In the genomic region with DNA sequence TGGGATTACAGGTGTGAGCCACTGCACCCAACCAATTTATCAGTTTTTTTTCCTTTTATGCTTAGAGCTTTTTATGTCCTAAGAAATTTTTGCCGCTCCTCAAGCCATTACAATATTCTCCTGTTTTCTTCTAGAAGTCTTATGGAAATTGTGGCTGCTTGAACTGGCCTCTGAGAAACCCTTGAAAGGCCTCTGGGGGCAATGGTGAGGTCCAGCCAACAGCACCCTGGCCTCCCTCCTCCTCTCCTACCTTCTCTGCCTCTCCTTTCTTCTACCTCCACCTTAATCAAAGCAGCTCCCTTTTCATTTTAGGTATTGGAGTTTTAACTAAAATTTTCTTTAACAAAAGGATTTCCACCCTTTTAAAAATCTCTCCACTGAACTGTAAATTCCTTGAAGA, we compare ENCODE assay signal across 18 cellular contexts. TPM values are rescaled to one million over a fixed set of nuclear protein-coding genes. Genes with fewer than 3 reads are reported as not detected.
DNase-seq lines count a peak whose midpoint lies in the region; ATAC-seq and TF ChIP-seq lines count a peak whose summit lies in the region.
"Had no signal": no experiment of that assay in that cellular context is flagged by ENCODE, and none has a peak within 500 bp of the region (broad histone marks: within the 10 kb centered on the region; RNA-seq: fewer than 3 reads in every experiment).

No MANE protein-coding gene starts in this region.

- H3K9me3 ChIP-seq in left ventricle myocardium inferior (replicated peaks) (no peaks in the 10 kb centered on the region), right atrium auricular region (no peaks in the 10 kb centered on the region)
- no peaks in the 10 kb centered on the region for H3K9me3 ChIP-seq in CD8-positive, alpha-beta T cell (ENCODE audit: low read length)
- H3K9me3 ChIP-seq: HAP-1, Peyer's patch had no signal

- H3K4me1 Mint-ChIP-seq in central memory CD8-positive, alpha-beta T cell: peaks cover 26% of the 10 kb centered on the region
- H3K4me1 Mint-ChIP-seq in stimulated activated effector memory CD8-positive, alpha-beta T cell treated with anti-CD3 and anti-CD28 coated beads, Interleukin-12 subunit alpha, Interleukin-12 subunit beta, amount 100 ng/mL, for 72 hours: peaks cover 77% of the 10 kb centered on the region
- peaks cover 24% of the 10 kb centered on the region for H3K4me1 Mint-ChIP-seq in CD8-positive, alpha-beta T cell (ENCODE audit: low read depth)

- H3K4me1 ChIP-seq in left ventricle myocardium inferior (peaks cover 60% of the 10 kb centered on the region), right atrium auricular region (peaks cover 0 to 22% of the 10 kb centered on the region in 2 donors)
- H3K4me1 ChIP-seq in CD8-positive, alpha-beta T cell (ENCODE audit: insufficient read depth, low read length): peaks cover 13% of the 10 kb centered on the region
- H3K4me1 ChIP-seq: HAP-1 had no signal

- no peaks in the 10 kb centered on the region for H3K27me3 ChIP-seq in left ventricle myocardium inferior (ENCODE audit: low read depth)
- H3K27me3 ChIP-seq in right atrium auricular region: no peaks in the 10 kb centered on the region
- H3K27me3 ChIP-seq in CD8-positive, alpha-beta T cell (ENCODE audit: insufficient read depth, low read length): no peaks in the 10 kb centered on the region
- H3K27me3 ChIP-seq: Peyer's patch had no signal

- H3K27ac ChIP-seq in left ventricle myocardium inferior (replicated peaks) (peak overlapping the region; percentile 10), right atrium auricular region (no peak overlapping the region)
- H3K27ac ChIP-seq in CD8-positive, alpha-beta T cell (ENCODE audit: low read depth, low read length): no peak overlapping the region
- H3K27ac ChIP-seq: Peyer's patch had no signal

- TF ChIP-seq CTCF in left ventricle myocardium inferior (IDR thresholded peaks at IDR 0.05; ENCODE audit: borderline replicate concordance) (no peak), right atrium auricular region (IDR thresholded peaks at IDR 0.05) (no peak)
- TF ChIP-seq CTCF in CD8-positive, alpha-beta T cell (IDR thresholded peaks at IDR 0.05): no peak

- H3K36me3 Mint-ChIP-seq in central memory CD8-positive, alpha-beta T cell (ENCODE audit: insufficient read depth): peaks cover 1% of the 10 kb centered on the region
- peaks cover 10% of the 10 kb centered on the region for H3K36me3 Mint-ChIP-seq in stimulated activated effector memory CD8-positive, alpha-beta T cell treated with anti-CD3 and anti-CD28 coated beads, Interleukin-12 subunit alpha, Interleukin-12 subunit beta, amount 100 ng/mL, for 72 hours
- no peaks in the 10 kb centered on the region for H3K36me3 Mint-ChIP-seq in CD8-positive, alpha-beta T cell

- no peaks in the 10 kb centered on the region for H3K36me3 ChIP-seq in left ventricle myocardium inferior
- no peaks in the 10 kb centered on the region for H3K36me3 ChIP-seq in right atrium auricular region
- no peaks in the 10 kb centered on the region for H3K36me3 ChIP-seq in CD8-positive, alpha-beta T cell (ENCODE audit: insufficient read depth, low read length)
- H3K36me3 ChIP-seq: HAP-1, Peyer's patch had no signal

- H3K27me3 Mint-ChIP-seq in central memory CD8-positive, alpha-beta T cell: peaks cover 14% of the 10 kb centered on the region
- H3K27me3 Mint-ChIP-seq in CD8-positive, alpha-beta T cell (ENCODE audit: low read depth): peaks cover 9% of the 10 kb centered on the region

- H3K4me3 ChIP-seq in left ventricle myocardium inferior (no peak overlapping the region), right atrium auricular region (no peak overlapping the region)
- H3K4me3 ChIP-seq in CD8-positive, alpha-beta T cell (ENCODE audit: low read depth, low read length): no peak overlapping the region
- H3K4me3 ChIP-seq: HAP-1, Peyer's patch had no signal

- no peak for ATAC-seq in central memory CD8-positive, alpha-beta T cell (replicated peaks; ENCODE audit: extremely low read depth, poor library complexity, severe bottlenecking)
- ATAC-seq in stimulated activated effector memory CD8-positive, alpha-beta T cell treated with anti-CD3 and anti-CD28 coated beads, Interleukin-12 subunit alpha, Interleukin-12 subunit beta, amount 100 ng/mL, for 72 hours: no peak
- ATAC-seq in CD8-positive, alpha-beta T cell: no peak
- ATAC-seq: Right ventricle myocardium inferior had no signal

- no peak overlapping the region for H3K4me3 Mint-ChIP-seq in central memory CD8-positive, alpha-beta T cell
- H3K4me3 Mint-ChIP-seq in stimulated activated effector memory CD8-positive, alpha-beta T cell treated with anti-CD3 and anti-CD28 coated beads, Interleukin-12 subunit alpha, Interleukin-12 subunit beta, amount 100 ng/mL, for 72 hours: no peak overlapping the region
- no peak overlapping the region for H3K4me3 Mint-ChIP-seq in CD8-positive, alpha-beta T cell

- intact Hi-C loops in left ventricle myocardium inferior (cut with micrococcal nuclease): no loop called here
- intact Hi-C loops in CD8-positive, alpha-beta T cell (cut with DNase I, micrococcal nuclease): no loop called here

- DNase-seq in left ventricle myocardium inferior: no peak
- DNase-seq in right atrium auricular region (ENCODE audit: low spot score): no peak
- DNase-seq in NCI-H69 (lab: John Stamatoyannopoulos, UW): peak; percentile 21
- DNase-seq in central memory CD8-positive, alpha-beta T cell (ENCODE audit: low spot score in 2 of 2): no peak
- no peak for DNase-seq in stimulated activated effector memory CD8-positive, alpha-beta T cell treated with anti-CD3 and anti-CD28 coated beads, Interleukin-12 subunit alpha, Interleukin-12 subunit beta, amount 100 ng/mL, for 72 hours (ENCODE audit: low spot score in 2 of 2)
- DNase-seq in CD8-positive, alpha-beta T cell: no peak
- DNase-seq in SHP77 (lab: John Stamatoyannopoulos, UW): no peak
- no peak for DNase-seq in RPMI8226
- DNase-seq: DMS79, NCI-H1436 treated with DMSO at 0.1 percent for 48 hours, NCI-H1930, NCI-H510A, NCI-H774, Peyer's patch had no signal

- POLR2A ChIA-PET in CD8-positive, alpha-beta T cell (lab: Charles Lee): no interaction called here

- CTCF ChIA-PET in CD8-positive, alpha-beta T cell (lab: Charles Lee): interaction anchor here (0.8 kb wide), 1 partner anchor 34 kb away, joined by 3 read pairs; no protein-coding TSS in a partner anchor

- H3K9me3 Mint-ChIP-seq in central memory CD8-positive, alpha-beta T cell: no peaks in the 10 kb centered on the region
- no peaks in the 10 kb centered on the region for H3K9me3 Mint-ChIP-seq in stimulated activated effector memory CD8-positive, alpha-beta T cell treated with anti-CD3 and anti-CD28 coated beads, Interleukin-12 subunit alpha, Interleukin-12 subunit beta, amount 100 ng/mL, for 72 hours
- H3K9me3 Mint-ChIP-seq in CD8-positive, alpha-beta T cell: no peaks in the 10 kb centered on the region

- peak overlapping the region; percentile 50 for H3K27ac Mint-ChIP-seq in central memory CD8-positive, alpha-beta T cell (ENCODE audit: low read depth)
- peak overlapping the region; percentile 68 for H3K27ac Mint-ChIP-seq in stimulated activated effector memory CD8-positive, alpha-beta T cell treated with anti-CD3 and anti-CD28 coated beads, Interleukin-12 subunit alpha, Interleukin-12 subunit beta, amount 100 ng/mL, for 72 hours
- H3K27ac Mint-ChIP-seq in CD8-positive, alpha-beta T cell: no peak overlapping the region

RNA-seq across cellular contexts. Expression of gene RGS16, which starts 24.5 kb away (rescaled TPM):
- total RNA-seq in left ventricle myocardium inferior (0.88 TPM), right atrium auricular region (1 to 10 TPM; 1.4 to 2.2 TPM)
- total RNA-seq in CD8-positive, alpha-beta T cell: 10 to 100 TPM; 11.6 to 12.0 TPM
- total RNA-seq: LHCN-M2 had no signal

RNA-seq across cellular contexts. Expression of gene RNASEL, which starts 39.6 kb away (rescaled TPM):
- total RNA-seq in left ventricle myocardium inferior: 3.5 TPM
- 1 to 10 TPM; 2.0 to 4.5 TPM for total RNA-seq in right atrium auricular region
- total RNA-seq in CD8-positive, alpha-beta T cell: 1 to 10 TPM; 1.5 to 1.7 TPM

RNA-seq across cellular contexts. Expression of gene RGS8, which starts 55.7 kb away (rescaled TPM):
- total RNA-seq in left ventricle myocardium inferior (0.05 TPM), right atrium auricular region (under 1 TPM in 1 of 2 donors, not detected in 1; 0.31 TPM)
- not detected for total RNA-seq in CD8-positive, alpha-beta T cell
- total RNA-seq: LHCN-M2, Peyer's patch, Right ventricle myocardium inferior, SK-MEL-5 had no signal
